2 cellular contexts compared by ENCODE assay signal in the genomic region with DNA sequence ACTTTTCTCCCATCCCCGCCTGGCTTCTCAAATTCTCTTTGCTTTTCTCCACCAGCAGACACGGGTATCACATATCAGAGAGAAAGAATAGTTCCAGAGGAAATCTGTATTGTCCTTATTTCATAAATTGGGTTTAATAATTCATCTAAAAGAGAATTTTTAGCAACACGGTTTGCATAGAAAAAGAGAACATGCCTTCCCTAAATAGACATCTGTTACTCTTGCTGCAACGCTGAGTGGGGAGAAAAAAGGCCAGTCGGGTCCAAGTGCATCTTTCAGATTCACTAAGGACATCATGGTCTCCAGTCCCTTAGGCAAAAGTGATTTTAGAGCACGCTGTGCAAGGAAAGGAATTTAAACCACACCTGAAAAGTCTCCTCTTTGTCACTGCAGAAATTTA.
TF ChIP-seq lines count a peak whose summit lies in the region.

No MANE protein-coding gene starts in this region.

TF ChIP-seq in neural cell, 6 proteins besides CTCF, POLR2A, EP300 and RAD21 (continued from another document):
- TF ChIP-seq, protein P1, sequence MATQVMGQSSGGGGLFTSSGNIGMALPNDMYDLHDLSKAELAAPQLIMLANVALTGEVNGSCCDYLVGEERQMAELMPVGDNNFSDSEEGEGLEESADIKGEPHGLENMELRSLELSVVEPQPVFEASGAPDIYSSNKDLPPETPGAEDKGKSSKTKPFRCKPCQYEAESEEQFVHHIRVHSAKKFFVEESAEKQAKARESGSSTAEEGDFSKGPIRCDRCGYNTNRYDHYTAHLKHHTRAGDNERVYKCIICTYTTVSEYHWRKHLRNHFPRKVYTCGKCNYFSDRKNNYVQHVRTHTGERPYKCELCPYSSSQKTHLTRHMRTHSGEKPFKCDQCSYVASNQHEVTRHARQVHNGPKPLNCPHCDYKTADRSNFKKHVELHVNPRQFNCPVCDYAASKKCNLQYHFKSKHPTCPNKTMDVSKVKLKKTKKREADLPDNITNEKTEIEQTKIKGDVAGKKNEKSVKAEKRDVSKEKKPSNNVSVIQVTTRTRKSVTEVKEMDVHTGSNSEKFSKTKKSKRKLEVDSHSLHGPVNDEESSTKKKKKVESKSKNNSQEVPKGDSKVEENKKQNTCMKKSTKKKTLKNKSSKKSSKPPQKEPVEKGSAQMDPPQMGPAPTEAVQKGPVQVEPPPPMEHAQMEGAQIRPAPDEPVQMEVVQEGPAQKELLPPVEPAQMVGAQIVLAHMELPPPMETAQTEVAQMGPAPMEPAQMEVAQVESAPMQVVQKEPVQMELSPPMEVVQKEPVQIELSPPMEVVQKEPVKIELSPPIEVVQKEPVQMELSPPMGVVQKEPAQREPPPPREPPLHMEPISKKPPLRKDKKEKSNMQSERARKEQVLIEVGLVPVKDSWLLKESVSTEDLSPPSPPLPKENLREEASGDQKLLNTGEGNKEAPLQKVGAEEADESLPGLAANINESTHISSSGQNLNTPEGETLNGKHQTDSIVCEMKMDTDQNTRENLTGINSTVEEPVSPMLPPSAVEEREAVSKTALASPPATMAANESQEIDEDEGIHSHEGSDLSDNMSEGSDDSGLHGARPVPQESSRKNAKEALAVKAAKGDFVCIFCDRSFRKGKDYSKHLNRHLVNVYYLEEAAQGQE (IDR thresholded peaks at IDR 0.05; ENCODE audit: borderline replicate concordance), result no peak
- TF ChIP-seq TAF1 (IDR thresholded peaks at IDR 0.05; ENCODE audit: low read depth) (no peak), SMC3 (conservative IDR thresholded peaks at IDR 0.05; ENCODE audit: poor library complexity) (no peak), POLR2AphosphoS5 (IDR thresholded peaks at IDR 0.05) (no peak)

TF ChIP-seq in WTC11, 78 proteins besides CTCF, POLR2A, EP300 and RAD21 (continued from another document):
- TF ChIP-seq, protein P2, sequence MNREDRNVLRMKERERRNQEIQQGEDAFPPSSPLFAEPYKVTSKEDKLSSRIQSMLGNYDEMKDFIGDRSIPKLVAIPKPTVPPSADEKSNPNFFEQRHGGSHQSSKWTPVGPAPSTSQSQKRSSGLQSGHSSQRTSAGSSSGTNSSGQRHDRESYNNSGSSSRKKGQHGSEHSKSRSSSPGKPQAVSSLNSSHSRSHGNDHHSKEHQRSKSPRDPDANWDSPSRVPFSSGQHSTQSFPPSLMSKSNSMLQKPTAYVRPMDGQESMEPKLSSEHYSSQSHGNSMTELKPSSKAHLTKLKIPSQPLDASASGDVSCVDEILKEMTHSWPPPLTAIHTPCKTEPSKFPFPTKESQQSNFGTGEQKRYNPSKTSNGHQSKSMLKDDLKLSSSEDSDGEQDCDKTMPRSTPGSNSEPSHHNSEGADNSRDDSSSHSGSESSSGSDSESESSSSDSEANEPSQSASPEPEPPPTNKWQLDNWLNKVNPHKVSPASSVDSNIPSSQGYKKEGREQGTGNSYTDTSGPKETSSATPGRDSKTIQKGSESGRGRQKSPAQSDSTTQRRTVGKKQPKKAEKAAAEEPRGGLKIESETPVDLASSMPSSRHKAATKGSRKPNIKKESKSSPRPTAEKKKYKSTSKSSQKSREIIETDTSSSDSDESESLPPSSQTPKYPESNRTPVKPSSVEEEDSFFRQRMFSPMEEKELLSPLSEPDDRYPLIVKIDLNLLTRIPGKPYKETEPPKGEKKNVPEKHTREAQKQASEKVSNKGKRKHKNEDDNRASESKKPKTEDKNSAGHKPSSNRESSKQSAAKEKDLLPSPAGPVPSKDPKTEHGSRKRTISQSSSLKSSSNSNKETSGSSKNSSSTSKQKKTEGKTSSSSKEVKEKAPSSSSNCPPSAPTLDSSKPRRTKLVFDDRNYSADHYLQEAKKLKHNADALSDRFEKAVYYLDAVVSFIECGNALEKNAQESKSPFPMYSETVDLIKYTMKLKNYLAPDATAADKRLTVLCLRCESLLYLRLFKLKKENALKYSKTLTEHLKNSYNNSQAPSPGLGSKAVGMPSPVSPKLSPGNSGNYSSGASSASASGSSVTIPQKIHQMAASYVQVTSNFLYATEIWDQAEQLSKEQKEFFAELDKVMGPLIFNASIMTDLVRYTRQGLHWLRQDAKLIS (CRISPR knock-in tag; IDR thresholded peaks at IDR 0.05; ENCODE audit: borderline replicate concordance), result no peak
- no peak for TF ChIP-seq TP53 (CRISPR knock-in tag; IDR thresholded peaks at IDR 0.05)
- TF ChIP-seq MYBL2 (CRISPR knock-in tag; IDR thresholded peaks at IDR 0.05), result no peak
- no peak for TF ChIP-seq RELA (CRISPR knock-in tag; IDR thresholded peaks at IDR 0.05; ENCODE audit: borderline replicate concordance)
- TF ChIP-seq, protein P3, sequence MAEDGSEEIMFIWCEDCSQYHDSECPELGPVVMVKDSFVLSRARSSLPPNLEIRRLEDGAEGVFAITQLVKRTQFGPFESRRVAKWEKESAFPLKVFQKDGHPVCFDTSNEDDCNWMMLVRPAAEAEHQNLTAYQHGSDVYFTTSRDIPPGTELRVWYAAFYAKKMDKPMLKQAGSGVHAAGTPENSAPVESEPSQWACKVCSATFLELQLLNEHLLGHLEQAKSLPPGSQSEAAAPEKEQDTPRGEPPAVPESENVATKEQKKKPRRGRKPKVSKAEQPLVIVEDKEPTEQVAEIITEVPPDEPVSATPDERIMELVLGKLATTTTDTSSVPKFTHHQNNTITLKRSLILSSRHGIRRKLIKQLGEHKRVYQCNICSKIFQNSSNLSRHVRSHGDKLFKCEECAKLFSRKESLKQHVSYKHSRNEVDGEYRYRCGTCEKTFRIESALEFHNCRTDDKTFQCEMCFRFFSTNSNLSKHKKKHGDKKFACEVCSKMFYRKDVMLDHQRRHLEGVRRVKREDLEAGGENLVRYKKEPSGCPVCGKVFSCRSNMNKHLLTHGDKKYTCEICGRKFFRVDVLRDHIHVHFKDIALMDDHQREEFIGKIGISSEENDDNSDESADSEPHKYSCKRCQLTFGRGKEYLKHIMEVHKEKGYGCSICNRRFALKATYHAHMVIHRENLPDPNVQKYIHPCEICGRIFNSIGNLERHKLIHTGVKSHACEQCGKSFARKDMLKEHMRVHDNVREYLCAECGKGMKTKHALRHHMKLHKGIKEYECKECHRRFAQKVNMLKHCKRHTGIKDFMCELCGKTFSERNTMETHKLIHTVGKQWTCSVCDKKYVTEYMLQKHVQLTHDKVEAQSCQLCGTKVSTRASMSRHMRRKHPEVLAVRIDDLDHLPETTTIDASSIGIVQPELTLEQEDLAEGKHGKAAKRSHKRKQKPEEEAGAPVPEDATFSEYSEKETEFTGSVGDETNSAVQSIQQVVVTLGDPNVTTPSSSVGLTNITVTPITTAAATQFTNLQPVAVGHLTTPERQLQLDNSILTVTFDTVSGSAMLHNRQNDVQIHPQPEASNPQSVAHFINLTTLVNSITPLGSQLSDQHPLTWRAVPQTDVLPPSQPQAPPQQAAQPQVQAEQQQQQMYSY (CRISPR knock-in tag; IDR thresholded peaks at IDR 0.05), result no peak
- no peak for TF ChIP-seq ZNF317 (CRISPR knock-in tag; IDR thresholded peaks at IDR 0.05; ENCODE audit: borderline replicate concordance, low read depth)
- TF ChIP-seq, protein P4, sequence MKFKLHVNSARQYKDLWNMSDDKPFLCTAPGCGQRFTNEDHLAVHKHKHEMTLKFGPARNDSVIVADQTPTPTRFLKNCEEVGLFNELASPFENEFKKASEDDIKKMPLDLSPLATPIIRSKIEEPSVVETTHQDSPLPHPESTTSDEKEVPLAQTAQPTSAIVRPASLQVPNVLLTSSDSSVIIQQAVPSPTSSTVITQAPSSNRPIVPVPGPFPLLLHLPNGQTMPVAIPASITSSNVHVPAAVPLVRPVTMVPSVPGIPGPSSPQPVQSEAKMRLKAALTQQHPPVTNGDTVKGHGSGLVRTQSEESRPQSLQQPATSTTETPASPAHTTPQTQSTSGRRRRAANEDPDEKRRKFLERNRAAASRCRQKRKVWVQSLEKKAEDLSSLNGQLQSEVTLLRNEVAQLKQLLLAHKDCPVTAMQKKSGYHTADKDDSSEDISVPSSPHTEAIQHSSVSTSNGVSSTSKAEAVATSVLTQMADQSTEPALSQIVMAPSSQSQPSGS (CRISPR knock-in tag; IDR thresholded peaks at IDR 0.05; ENCODE audit: borderline replicate concordance, low read depth), result no peak
- TF ChIP-seq GTF2I (CRISPR knock-in tag; conservative IDR thresholded peaks at IDR 0.05), result no peak
- TF ChIP-seq, protein P5, sequence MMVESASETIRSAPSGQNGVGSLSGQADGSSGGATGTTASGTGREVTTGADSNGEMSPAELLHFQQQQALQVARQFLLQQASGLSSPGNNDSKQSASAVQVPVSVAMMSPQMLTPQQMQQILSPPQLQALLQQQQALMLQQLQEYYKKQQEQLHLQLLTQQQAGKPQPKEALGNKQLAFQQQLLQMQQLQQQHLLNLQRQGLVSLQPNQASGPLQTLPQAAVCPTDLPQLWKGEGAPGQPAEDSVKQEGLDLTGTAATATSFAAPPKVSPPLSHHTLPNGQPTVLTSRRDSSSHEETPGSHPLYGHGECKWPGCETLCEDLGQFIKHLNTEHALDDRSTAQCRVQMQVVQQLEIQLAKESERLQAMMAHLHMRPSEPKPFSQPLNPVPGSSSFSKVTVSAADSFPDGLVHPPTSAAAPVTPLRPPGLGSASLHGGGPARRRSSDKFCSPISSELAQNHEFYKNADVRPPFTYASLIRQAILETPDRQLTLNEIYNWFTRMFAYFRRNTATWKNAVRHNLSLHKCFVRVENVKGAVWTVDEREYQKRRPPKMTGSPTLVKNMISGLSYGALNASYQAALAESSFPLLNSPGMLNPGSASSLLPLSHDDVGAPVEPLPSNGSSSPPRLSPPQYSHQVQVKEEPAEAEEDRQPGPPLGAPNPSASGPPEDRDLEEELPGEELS (CRISPR knock-in tag; IDR thresholded peaks at IDR 0.05), result no peak
